1 cellular context compared by ENCODE assay signal in the genomic region with DNA sequence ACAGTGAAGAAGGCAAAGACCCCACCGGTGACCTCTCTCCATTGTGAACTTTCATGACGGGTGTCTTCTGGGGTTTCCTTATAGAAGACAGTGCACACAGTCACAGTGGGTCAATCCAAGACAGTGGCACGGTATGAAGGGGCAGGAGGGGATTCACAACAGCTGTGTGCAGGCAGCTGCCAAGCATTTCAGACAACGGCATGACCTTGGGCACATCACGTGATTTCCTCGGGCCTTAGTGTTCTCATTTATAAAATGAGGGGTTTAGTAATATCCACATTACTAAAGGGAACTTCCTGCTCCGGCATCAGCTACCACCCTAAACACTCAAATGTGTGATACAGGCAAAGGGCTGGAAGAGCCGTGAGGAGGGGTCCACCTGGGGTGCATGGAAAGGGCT.
TF ChIP-seq lines count a peak whose summit lies in the region.

No MANE protein-coding gene starts in this region.

TF ChIP-seq in IMR-90, 13 proteins besides CTCF, POLR2A, EP300 and RAD21:
- TF ChIP-seq FOS (IDR thresholded peaks at IDR 0.05; ENCODE audit: low read depth, low read length) (no peak), BHLHE40 (IDR thresholded peaks at IDR 0.05; ENCODE audit: low read depth, low read length) (no peak), MXI1 (IDR thresholded peaks at IDR 0.05; ENCODE audit: borderline replicate concordance, low read depth, low read length) (no peak), CEBPB (IDR thresholded peaks at IDR 0.05; ENCODE audit: low read depth, low read length) (no peak), CHD1 (IDR thresholded peaks at IDR 0.05; ENCODE audit: low read depth, low read length) (no peak), RCOR1 (IDR thresholded peaks at IDR 0.05; ENCODE audit: insufficient replicate concordance, low read length) (no peak), SMC3 (IDR thresholded peaks at IDR 0.05; ENCODE audit: low read depth, low read length) (no peak), MAZ (IDR thresholded peaks at IDR 0.05; ENCODE audit: borderline replicate concordance, low read depth, low read length) (no peak), RFX5 (IDR thresholded peaks at IDR 0.05; ENCODE audit: low read depth, low read length) (no peak), MAFK (IDR thresholded peaks at IDR 0.05; ENCODE audit: low read depth, low read length) (no peak)
- TF ChIP-seq, protein P1, sequence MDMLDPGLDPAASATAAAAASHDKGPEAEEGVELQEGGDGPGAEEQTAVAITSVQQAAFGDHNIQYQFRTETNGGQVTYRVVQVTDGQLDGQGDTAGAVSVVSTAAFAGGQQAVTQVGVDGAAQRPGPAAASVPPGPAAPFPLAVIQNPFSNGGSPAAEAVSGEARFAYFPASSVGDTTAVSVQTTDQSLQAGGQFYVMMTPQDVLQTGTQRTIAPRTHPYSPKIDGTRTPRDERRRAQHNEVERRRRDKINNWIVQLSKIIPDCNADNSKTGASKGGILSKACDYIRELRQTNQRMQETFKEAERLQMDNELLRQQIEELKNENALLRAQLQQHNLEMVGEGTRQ (IDR thresholded peaks at IDR 0.05; ENCODE audit: low read depth, low read length) = no peak
- TF ChIP-seq, protein P2, sequence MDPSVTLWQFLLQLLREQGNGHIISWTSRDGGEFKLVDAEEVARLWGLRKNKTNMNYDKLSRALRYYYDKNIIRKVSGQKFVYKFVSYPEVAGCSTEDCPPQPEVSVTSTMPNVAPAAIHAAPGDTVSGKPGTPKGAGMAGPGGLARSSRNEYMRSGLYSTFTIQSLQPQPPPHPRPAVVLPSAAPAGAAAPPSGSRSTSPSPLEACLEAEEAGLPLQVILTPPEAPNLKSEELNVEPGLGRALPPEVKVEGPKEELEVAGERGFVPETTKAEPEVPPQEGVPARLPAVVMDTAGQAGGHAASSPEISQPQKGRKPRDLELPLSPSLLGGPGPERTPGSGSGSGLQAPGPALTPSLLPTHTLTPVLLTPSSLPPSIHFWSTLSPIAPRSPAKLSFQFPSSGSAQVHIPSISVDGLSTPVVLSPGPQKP (IDR thresholded peaks at IDR 0.05; ENCODE audit: borderline replicate concordance, low read depth, low read length) = no peak
